15 cellular contexts compared by ENCODE assay signal in the genomic region with DNA sequence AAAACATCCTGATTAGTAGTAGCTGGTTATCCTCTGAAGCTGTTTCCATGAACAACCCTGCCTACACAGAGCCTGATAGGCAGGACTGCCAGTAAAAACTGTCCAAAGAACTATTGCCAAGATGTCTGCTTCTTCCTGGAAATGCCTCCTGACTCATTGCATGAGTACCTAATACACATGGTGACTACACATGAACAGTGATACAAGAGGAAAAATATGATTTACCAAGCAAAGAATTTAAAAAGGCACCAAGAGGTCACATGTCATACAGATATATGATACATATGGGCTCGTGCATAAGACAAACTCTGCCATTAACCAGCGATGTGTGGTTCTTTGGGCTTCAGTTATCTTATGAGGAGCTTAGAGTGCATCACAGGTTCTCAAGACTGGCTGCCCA.
DNase-seq lines count a peak whose midpoint lies in the region; ATAC-seq, FAIRE-seq and TF ChIP-seq lines count a peak whose summit lies in the region.
"Had no signal": no experiment of that assay in that cellular context is flagged by ENCODE, and none has a peak within 500 bp of the region (broad histone marks: within the 10 kb centered on the region; RNA-seq: fewer than 3 reads in every experiment).

No MANE protein-coding gene starts in this region.

- intact Hi-C loops in Calu3 (cut with micrococcal nuclease; ENCODE audit: unreplicated experiment): loop anchor here (2.0 kb wide), 1 partner anchor 25 kb away; no protein-coding TSS in a partner anchor

- DNase-seq in Calu3: no peak
- DNase-seq in RCC 7860 (ENCODE audit: low spot score): peak; percentile 50
- DNase-seq in epithelial cell of prostate (ENCODE audit: low read depth, low spot score): peak; percentile 53
- DNase-seq in non-pigmented ciliary epithelial cell (ENCODE audit: low read depth): peak; percentile 89
- DNase-seq in islet precursor cell: no peak
- DNase-seq: NCI-H187, ovary had no signal

- no peak for ATAC-seq in GM19467 (IDR thresholded peaks at IDR 0.05; ENCODE audit: unreplicated experiment)
- ATAC-seq in HG03045 (IDR thresholded peaks at IDR 0.05; ENCODE audit: unreplicated experiment): no peak
- ATAC-seq in activated T-helper 17 cell treated with anti-CD3 and anti-CD28 coated beads, Interleukin-2, amount 50 U/mL, for 72 hours (replicated peaks): no peak
- ATAC-seq: left lobe of liver had no signal

- peaks cover 4% of the 10 kb centered on the region for H3K9me3 Mint-ChIP-seq in Calu3 (ENCODE audit: low read depth, unreplicated experiment)
- H3K9me3 Mint-ChIP-seq in activated T-helper 17 cell treated with anti-CD3 and anti-CD28 coated beads, Interleukin-2, amount 50 U/mL, for 72 hours: peaks cover 7% of the 10 kb centered on the region
- H3K9me3 Mint-ChIP-seq: T-helper 2 cell treated with Interferon-gamma antibody and Interleukin-4, amounts not matched to agents 5 μg/mL and 100 μg/mL, for 36 hours had no signal

- H3K27me3 Mint-ChIP-seq in Calu3 (ENCODE audit: unreplicated experiment): no peaks in the 10 kb centered on the region
- H3K27me3 Mint-ChIP-seq in activated T-helper 17 cell treated with anti-CD3 and anti-CD28 coated beads, Interleukin-2, amount 50 U/mL, for 72 hours: no peaks in the 10 kb centered on the region

- BruUV-seq in Calu3 (replicated peaks; lab: Mats Ljungman, UMichigan): no TSS peak

- H3K4me1 Mint-ChIP-seq in Calu3 (ENCODE audit: low read depth, unreplicated experiment): peaks cover 20% of the 10 kb centered on the region
- no peaks in the 10 kb centered on the region for H3K4me1 Mint-ChIP-seq in activated T-helper 17 cell treated with anti-CD3 and anti-CD28 coated beads, Interleukin-2, amount 50 U/mL, for 72 hours

- peak overlapping the region; percentile 81 for H3K27ac ChIP-seq in epithelial cell of prostate
- H3K27ac ChIP-seq: adrenal gland, ovary, thoracic aorta had no signal

- H3K27ac Mint-ChIP-seq in Calu3 (ENCODE audit: unreplicated experiment): peak overlapping the region; percentile 39
- no peak overlapping the region for H3K27ac Mint-ChIP-seq in activated T-helper 17 cell treated with anti-CD3 and anti-CD28 coated beads, Interleukin-2, amount 50 U/mL, for 72 hours
- H3K27ac Mint-ChIP-seq: T-helper 2 cell treated with Interferon-gamma antibody and Interleukin-4, amounts not matched to agents 5 μg/mL and 100 μg/mL, for 36 hours had no signal

- no peaks in the 10 kb centered on the region for H3K36me3 Mint-ChIP-seq in Calu3 (ENCODE audit: insufficient read depth, unreplicated experiment)
- no peaks in the 10 kb centered on the region for H3K36me3 Mint-ChIP-seq in activated T-helper 17 cell treated with anti-CD3 and anti-CD28 coated beads, Interleukin-2, amount 50 U/mL, for 72 hours (ENCODE audit: low read depth)

- CTCF ChIA-PET in Calu3 (lab: Charles Lee): interaction anchor here (0.6 to 1.4 kb wide), 3 partner anchors 20 to 109 kb away, joined by 3 read pairs; no protein-coding TSS in a partner anchor

- no peak for FAIRE-seq in RCC 7860 (lab: Jason Lieb, UNC)
- FAIRE-seq: D721Med had no signal

- no peak overlapping the region for H3K4me3 Mint-ChIP-seq in Calu3 (ENCODE audit: low read depth, unreplicated experiment)
- H3K4me3 Mint-ChIP-seq in activated T-helper 17 cell treated with anti-CD3 and anti-CD28 coated beads, Interleukin-2, amount 50 U/mL, for 72 hours: no peak overlapping the region
- H3K4me3 Mint-ChIP-seq: T-helper 2 cell treated with Interferon-gamma antibody and Interleukin-4, amounts not matched to agents 5 μg/mL and 100 μg/mL, for 36 hours had no signal

- TF ChIP-seq CTCF in Calu3 (IDR thresholded peaks at IDR 0.05; ENCODE audit: unreplicated experiment): no peak

Comparison
In these comparisons a context has a peak if more than half of its experiments do, and no peak if none do; other contexts are left out.
1. DNase-seq: peak in RCC 7860 (single experiment), epithelial cell of prostate (single experiment) and non-pigmented ciliary epithelial cell (single experiment); none in Calu3 (single experiment) and islet precursor cell (single experiment).